In genomic region chr11:62127941-62128770, GRCh38 we compare ENCODE assay signal across 15 cellular contexts.
"Had no signal": no experiment of that assay in that cellular context is flagged by ENCODE, and none has a peak within 500 bp of the region (broad histone marks: within the 10 kb centered on the region; RNA-seq: fewer than 3 reads in every experiment).

No MANE protein-coding gene starts in this region.

- H3K36me3 ChIP-seq: ovary had no signal

- H3K27ac Mint-ChIP-seq: activated CD8-positive, alpha-beta T cell treated with anti-CD3 and anti-CD28 coated beads for 36 hours; activated naive CD4-positive, alpha-beta T cell treated with anti-CD3 and anti-CD28 coated beads for 36 hours; activated T-helper 17 cell treated with anti-CD3 and anti-CD28 coated beads, Interleukin-2, amount 50 U/mL, for 72 hours; T-helper 17 cell had no signal

- H3K27ac ChIP-seq: gastroesophageal sphincter, heart left ventricle, left lung, ovary, transverse colon, WERI-Rb-1 had no signal

- H3K27me3 Mint-ChIP-seq: activated CD8-positive, alpha-beta T cell treated with anti-CD3 and anti-CD28 coated beads for 36 hours; activated T-helper 17 cell treated with anti-CD3 and anti-CD28 coated beads, Interleukin-2, amount 50 U/mL, for 72 hours; T-helper 17 cell had no signal

- H3K27me3 ChIP-seq: gastroesophageal sphincter, heart left ventricle, left lung, ovary, transverse colon had no signal

- H3K9me3 Mint-ChIP-seq: activated CD8-positive, alpha-beta T cell treated with anti-CD3 and anti-CD28 coated beads for 36 hours; activated naive CD4-positive, alpha-beta T cell treated with anti-CD3 and anti-CD28 coated beads for 36 hours; activated T-helper 17 cell treated with anti-CD3 and anti-CD28 coated beads, Interleukin-2, amount 50 U/mL, for 72 hours; brain had no signal

- DNase-seq: activated CD8-positive, alpha-beta T cell treated with anti-CD3 and anti-CD28 coated beads for 36 hours; activated naive CD4-positive, alpha-beta T cell treated with anti-CD3 and anti-CD28 coated beads for 36 hours; activated T-cell treated with anti-CD3 and anti-CD28 coated beads, Interleukin-2, amount 50 U/mL, for 1 hour; central memory CD4-positive, alpha-beta T cell; cortex of kidney; heart left ventricle; left lung; ovary; stimulated activated naive CD4-positive, alpha-beta T cell; T-helper 17 cell; transverse colon; WERI-Rb-1 had no signal

- H3K4me3 ChIP-seq: gastroesophageal sphincter, heart left ventricle, left lung, ovary, transverse colon had no signal

- H3K9me3 ChIP-seq: gastroesophageal sphincter, heart left ventricle, left lung, ovary, transverse colon had no signal

- H3K4me3 Mint-ChIP-seq: activated CD8-positive, alpha-beta T cell treated with anti-CD3 and anti-CD28 coated beads for 36 hours; activated naive CD4-positive, alpha-beta T cell treated with anti-CD3 and anti-CD28 coated beads for 36 hours; activated T-helper 17 cell treated with anti-CD3 and anti-CD28 coated beads, Interleukin-2, amount 50 U/mL, for 72 hours; T-helper 17 cell had no signal
